ENCODE assay signal across 7 cellular contexts in genomic region chr15:65189102-65189740, GRCh38. TPM values are rescaled to one million over a fixed set of nuclear protein-coding genes. Genes with fewer than 3 reads are reported as not detected.
DNase-seq lines count a peak whose midpoint lies in the region; ATAC-seq and TF ChIP-seq lines count a peak whose summit lies in the region.

No MANE protein-coding gene starts in this region.

- no peak overlapping the region for H2BK120ac ChIP-seq in IMR-90 (ENCODE audit: low read depth, low read length)

- 0 out of 2 replicates have a peak, but pooled peaks cover 6% of the 10 kb centered on the region for H3K9me1 ChIP-seq in IMR-90 (ENCODE audit: insufficient read depth, low read length)

- H3K4me3 Mint-ChIP-seq in endothelial cell (ENCODE audit: unreplicated experiment), result no peak overlapping the region

- H3K9ac ChIP-seq in IMR-90 (ENCODE audit: low read depth, low read length), result no peak overlapping the region

- no peak overlapping the region for H3K18ac ChIP-seq in IMR-90 (ENCODE audit: low read depth, low read length)

- H4K8ac ChIP-seq in IMR-90 (ENCODE audit: low read depth in 2 of 2, low read length in 2 of 2), result no peak overlapping the region

- no peak overlapping the region for H2AFZ ChIP-seq in IMR-90 (replicated peaks; ENCODE audit: low read length, poor library complexity)

- in situ Hi-C loops in IMR-90 (cut with MboI; ENCODE audit: low sequenced_read_pairs), result no loop called here

- DNase-seq in ELF-1 (ENCODE audit: low read depth, low spot score) (peak; percentile 61), IMR-90 (peak; percentile 67), RKO (ENCODE audit: low spot score) (peak; percentile 73), endothelial cell (ENCODE audit: low spot score) (peak; percentile 48), pons (ENCODE audit: low spot score) (peak; percentile 73), cortex of kidney (lab: John Stamatoyannopoulos, UW) (no peak)

- H3K4me3 ChIP-seq in IMR-90 (ENCODE audit: insufficient read depth, low read depth, low read length), result no peak overlapping the region

- H3K4ac ChIP-seq in IMR-90 (ENCODE audit: low read depth, low read length), result no peak overlapping the region

- no CpG with 5 or more reads among the region's 3 CpGs for WGBS in IMR-90 (ENCODE audit: extremely low coverage in 2 of 2, insufficient read length in 1 of 2), 2 experiments

- H3K4me2 ChIP-seq in IMR-90 (ENCODE audit: low read depth, low read length), result no peak overlapping the region

- H3K23ac ChIP-seq in IMR-90 (ENCODE audit: low read depth, low read length), result no peak overlapping the region

- intact Hi-C loops in IMR-90 (cut with micrococcal nuclease), result loop anchor here (1.0 kb wide), 3 partner anchors 82 to 115 kb away; partner anchors contain the start of gene RNU5B-1

- no peak overlapping the region for H3K56ac ChIP-seq in IMR-90 (ENCODE audit: extremely low read depth, insufficient read depth, low read length)

- H3K27me3 ChIP-seq in IMR-90 (ENCODE audit: control insufficient read depth, insufficient read depth, low read length), result peaks cover 2% of the 10 kb centered on the region; the same call in 1 of the 2 replicates

- BruUV-seq in IMR-90 (replicated peaks; lab: Mats Ljungman, UMichigan), result no TSS peak

- no peaks in the 10 kb centered on the region for H3K9me3 ChIP-seq in IMR-90 (ENCODE audit: control insufficient read depth, insufficient read depth, low read length)

- no peak overlapping the region for H4K5ac ChIP-seq in IMR-90 (ENCODE audit: low read depth, low read length)

- no peak overlapping the region for H2BK15ac ChIP-seq in IMR-90 (ENCODE audit: low read depth, low read length)

- no peak overlapping the region for H2BK5ac ChIP-seq in IMR-90 (ENCODE audit: low read depth, low read length, poor library complexity, severe bottlenecking)

- no peak overlapping the region for H2AK5ac ChIP-seq in IMR-90 (ENCODE audit: low read depth, low read length)

- H3K4me1 ChIP-seq in IMR-90 (ENCODE audit: control insufficient read depth, insufficient read depth, low read length), result no peaks in the 10 kb centered on the region

- H3K79me1 ChIP-seq in IMR-90 (ENCODE audit: low read depth in 1 of 2, low read length in 2 of 2), result peaks cover 0 to 8% of the 10 kb centered on the region in 2 experiments; a peak in 3 of 4 replicates

- dilution Hi-C loops in IMR-90 (cut with HindIII; ENCODE audit: low sequenced_read_pairs, unreplicated experiment), result no loop called here

- no peaks in the 10 kb centered on the region for H3K9me3 Mint-ChIP-seq in endothelial cell (ENCODE audit: unreplicated experiment)

- no peak overlapping the region for H3K14ac ChIP-seq in IMR-90 (replicated peaks; ENCODE audit: low read depth, low read length)

- POLR2A ChIA-PET in IMR-90 (lab: Charles Lee; ENCODE audit: unreplicated experiment), result no interaction called here

- CTCF ChIA-PET in IMR-90 (lab: Yijun Ruan, JAX), result interaction anchor here (0.7 to 1.3 kb wide), 3 partner anchors 81 to 108 kb away, joined by 4 read pairs; no protein-coding TSS in a partner anchor

- H3K27me3 Mint-ChIP-seq in endothelial cell (ENCODE audit: unreplicated experiment), result peaks cover 5% of the 10 kb centered on the region

- no peaks in the 10 kb centered on the region for H3K36me3 ChIP-seq in IMR-90 (ENCODE audit: control insufficient read depth, insufficient read depth, low read length)

- H3K4me1 Mint-ChIP-seq in endothelial cell (ENCODE audit: unreplicated experiment), result peaks cover 5% of the 10 kb centered on the region

- H2BK20ac ChIP-seq in IMR-90 (ENCODE audit: low read depth, low read length), result no peak overlapping the region

- H4K20me1 ChIP-seq in IMR-90 (ENCODE audit: insufficient read depth, low read length), result peaks cover 7% of the 10 kb centered on the region

- H3K36me3 Mint-ChIP-seq in endothelial cell (ENCODE audit: low read depth, unreplicated experiment), result peaks cover 5% of the 10 kb centered on the region

- H2AK9ac ChIP-seq in IMR-90 (replicated peaks; ENCODE audit: low read depth, low read length, poor library complexity), result no peak overlapping the region

- TF ChIP-seq CTCF in IMR-90 (conservative IDR thresholded peaks at IDR 0.05; ENCODE audit: low read depth, low read length) (peak; percentile 92), endothelial cell (IDR thresholded peaks at IDR 0.05; ENCODE audit: unreplicated experiment) (no peak)

- no peak overlapping the region for H4K91ac ChIP-seq in IMR-90 (ENCODE audit: insufficient read depth, low read depth, low read length)

- TF ChIP-seq POLR2A in IMR-90 (IDR thresholded peaks at IDR 0.05; ENCODE audit: low read depth, low read length), result no peak

- no peak overlapping the region for H3K27ac ChIP-seq in IMR-90 (ENCODE audit: insufficient read depth, low read length)

- no peak overlapping the region for H3K27ac Mint-ChIP-seq in endothelial cell (ENCODE audit: unreplicated experiment)

- TF ChIP-seq RAD21 in IMR-90 (IDR thresholded peaks at IDR 0.05; ENCODE audit: low read length), result peak; percentile 95

- ATAC-seq in IMR-90 (ENCODE audit: low read depth), result peak; percentile 5; the same call in 1 of the 2 replicates
- ATAC-seq in GM21528 (IDR thresholded peaks at IDR 0.05; ENCODE audit: low FRiP score, unreplicated experiment), result no peak

TF ChIP-seq in IMR-90, 13 proteins besides CTCF, POLR2A, EP300 and RAD21:
- TF ChIP-seq MAZ (IDR thresholded peaks at IDR 0.05; ENCODE audit: borderline replicate concordance, low read depth, low read length), result peak; percentile 37; the same call in 1 of the 2 replicates
- peak; percentile 89 for TF ChIP-seq SMC3 (IDR thresholded peaks at IDR 0.05; ENCODE audit: low read depth, low read length)
- no peak for TF ChIP-seq CEBPB (IDR thresholded peaks at IDR 0.05; ENCODE audit: low read depth, low read length)
- no peak for TF ChIP-seq ELK1 (IDR thresholded peaks at IDR 0.05; ENCODE audit: borderline replicate concordance, low read depth, low read length)
- no peak for TF ChIP-seq RCOR1 (IDR thresholded peaks at IDR 0.05; ENCODE audit: insufficient replicate concordance, low read length)
- peak; percentile 26; the same call in 1 of the 2 replicates for TF ChIP-seq USF2 (IDR thresholded peaks at IDR 0.05; ENCODE audit: low read depth, low read length)
- no peak for TF ChIP-seq CHD1 (IDR thresholded peaks at IDR 0.05; ENCODE audit: low read depth, low read length)
- TF ChIP-seq MXI1 (IDR thresholded peaks at IDR 0.05; ENCODE audit: borderline replicate concordance, low read depth, low read length), result no peak

RNA-seq across cellular contexts. Expression of gene CLPX, which starts 4.1 kb away (rescaled TPM):
- total RNA-seq in IMR-90 (2012; rRNA removed) (25.8 and 29.4 TPM in 2 replicates), endothelial cell (ENCODE audit: unreplicated experiment) (52.1 TPM)
- 21.5 and 26.9 TPM in 2 replicates for polyA plus RNA-seq in IMR-90 (2012; rRNA removed)
- 2.4 and 4.8 TPM in 2 replicates for polyA plus RNA-seq in IMR-90 (2012; cell fraction: cytosol; rRNA removed)
- polyA plus RNA-seq in IMR-90 (2012; cell fraction: nucleus; rRNA removed; ENCODE audit: low replicate concordance), result 5.0 and 16.3 TPM in 2 replicates

RNA-seq across cellular contexts. Expression of gene CILP, which starts 22.1 kb away (rescaled TPM):
- total RNA-seq in IMR-90 (2012; rRNA removed) (under 0.01 TPM in 1 of 2 replicates, not detected in the other), endothelial cell (ENCODE audit: unreplicated experiment) (not detected)
- polyA plus RNA-seq in IMR-90 (2012; rRNA removed), result 0.01 and 0.02 TPM in 2 replicates
- 0.04 TPM in 1 of 2 replicates, not detected in the other for polyA plus RNA-seq in IMR-90 (2012; cell fraction: cytosol; rRNA removed)
- 0.11 and 0.14 TPM in 2 replicates for polyA plus RNA-seq in IMR-90 (2012; cell fraction: nucleus; rRNA removed; ENCODE audit: low replicate concordance)

RNA-seq across cellular contexts. Expression of gene PDCD7, which starts 55.6 kb away (rescaled TPM):
- total RNA-seq in IMR-90 (2012; rRNA removed) (4.7 and 8.1 TPM in 2 replicates), endothelial cell (ENCODE audit: unreplicated experiment) (19.3 TPM)
- 8.1 and 12.3 TPM in 2 replicates for polyA plus RNA-seq in IMR-90 (2012; rRNA removed)
- polyA plus RNA-seq in IMR-90 (2012; cell fraction: cytosol; rRNA removed), result 6.1 and 8.4 TPM in 2 replicates
- 6.5 and 13.2 TPM in 2 replicates for polyA plus RNA-seq in IMR-90 (2012; cell fraction: nucleus; rRNA removed; ENCODE audit: low replicate concordance)
